Comparison of ENCODE assay signal across 1 cellular context in genomic region chr12:18723752-18724151, GRCh38.
TF ChIP-seq lines count a peak whose summit lies in the region.

No MANE protein-coding gene starts in this region.

TF ChIP-seq in HepG2, 621 proteins besides CTCF, POLR2A, EP300 and RAD21 (continued from another document):
- peak; percentile 49; the same call in 1 of the 2 replicates for TF ChIP-seq CEBPB (IDR thresholded peaks at IDR 0.05; ENCODE audit: borderline replicate concordance, low read depth, low read length)
